8 cellular contexts compared by ENCODE assay signal in genomic region chr17:48611213-48611612, GRCh38. TPM values are rescaled to one million over a fixed set of nuclear protein-coding genes. Genes with fewer than 3 reads are reported as not detected.
DNase-seq lines count a peak whose midpoint lies in the region; ATAC-seq and TF ChIP-seq lines count a peak whose summit lies in the region.

No MANE protein-coding gene starts in this region.

- no peaks in the 10 kb centered on the region for H3K4me1 ChIP-seq in ES-I3 (ENCODE audit: insufficient read depth, low read length)
- no peaks in the 10 kb centered on the region for H3K4me1 ChIP-seq in osteoblast (ENCODE audit: insufficient read depth, low read length)

- H3K4me3 ChIP-seq in coronary artery (peak overlapping the region; percentile 55), osteoblast (ENCODE audit: insufficient read depth, low read length) (peak overlapping the region; percentile 18)

- peak overlapping the region; percentile 48; the same call in 1 of the 2 replicates for H3K9ac ChIP-seq in ES-I3 (ENCODE audit: low read depth, low read length)

- DNase-seq in M059J (ENCODE audit: low read depth) (peak; percentile 59), coronary artery (ENCODE audit: low spot score) (no peak), osteoblast (ENCODE audit: insufficient read length, low spot score, missing footprints) (no peak), iPS-NIHi11 (ENCODE audit: low spot score) (no peak), superior temporal gyrus (ENCODE audit: extremely low spot score) (no peak)

- H3K9me3 ChIP-seq in ES-I3 (ENCODE audit: control insufficient read depth, insufficient read depth, low read length) (no peaks in the 10 kb centered on the region; the same call in 1 of the 2 replicates), osteoblast (ENCODE audit: low read depth, low read length) (no peaks in the 10 kb centered on the region)

- no peak for ATAC-seq in GM21529 (IDR thresholded peaks at IDR 0.05; ENCODE audit: unreplicated experiment)
- no peak for ATAC-seq in GM19351 (IDR thresholded peaks at IDR 0.05; ENCODE audit: unreplicated experiment)

- H3K27me3 ChIP-seq in osteoblast (ENCODE audit: insufficient read depth, low read length), result peaks cover 96% of the 10 kb centered on the region

- TF ChIP-seq CTCF in coronary artery (IDR thresholded peaks at IDR 0.05) (no peak), osteoblast (IDR thresholded peaks at IDR 0.05; ENCODE audit: extremely low read depth, low read depth, low read length) (no peak)

- no peaks in the 10 kb centered on the region for H4K20me1 ChIP-seq in osteoblast (ENCODE audit: insufficient read depth, low read length)

- no peaks in the 10 kb centered on the region for H3K36me3 ChIP-seq in ES-I3 (ENCODE audit: insufficient read depth, low read length)
- no peaks in the 10 kb centered on the region for H3K36me3 ChIP-seq in osteoblast (ENCODE audit: insufficient read depth, low read length)

- H2AFZ ChIP-seq in osteoblast (ENCODE audit: low read length), result no peak overlapping the region

- H3K79me2 ChIP-seq in osteoblast (ENCODE audit: insufficient read depth, low read length), result no peaks in the 10 kb centered on the region

- H3K27ac ChIP-seq in coronary artery, result peak overlapping the region in 1 of 2 donors; percentile 52
- no peak overlapping the region for H3K27ac ChIP-seq in osteoblast (ENCODE audit: low read depth, low read length)

- peak overlapping the region; percentile 61 for H3K4me2 ChIP-seq in osteoblast (ENCODE audit: insufficient read depth, low read length)

RNA-seq across cellular contexts. Expression of gene HOXB7, which starts 0.4 kb away (rescaled TPM):
- total RNA-seq in M059J (2014; rRNA removed; shearing (Covaris generic)), result 20.0 and 23.3 TPM in 2 replicates
- total RNA-seq in osteoblast, result 0.36 TPM in 1 of 2 replicates, not detected in the other

RNA-seq across cellular contexts. Expression of gene HOXB8, which starts 3.9 kb away (rescaled TPM):
- total RNA-seq in M059J (2014; rRNA removed; shearing (Covaris generic)), result 5.5 and 6.3 TPM in 2 replicates
- not detected in 2 replicates for total RNA-seq in osteoblast

RNA-seq across cellular contexts. Expression of gene HOXB6, which starts 6.4 kb away (rescaled TPM):
- total RNA-seq in M059J (2014; rRNA removed; shearing (Covaris generic)), result 6.2 and 9.4 TPM in 2 replicates
- total RNA-seq in osteoblast, result 0.59 and 0.72 TPM in 2 replicates

RNA-seq across cellular contexts. Expression of gene HOXB9, which starts 14.9 kb away (rescaled TPM):
- 10.4 and 16.3 TPM in 2 replicates for total RNA-seq in M059J (2014; rRNA removed; shearing (Covaris generic))
- not detected in 2 replicates for total RNA-seq in osteoblast

RNA-seq across cellular contexts. Expression of gene HOXB5, which starts 17.6 kb away (rescaled TPM):
- 0.10 and 0.37 TPM in 2 replicates for total RNA-seq in M059J (2014; rRNA removed; shearing (Covaris generic))
- not detected in 2 replicates for total RNA-seq in osteoblast

Comparison
In these comparisons a context has a peak if more than half of its experiments do, and no peak if none do; other contexts are left out.
1. RNA of gene HOXB7, which starts 0.4 kb away (total RNA-seq): 20.0 to 23.3 TPM in M059J; 0.36 TPM in osteoblast; every median in the first group is over 10 times any median in the second.